ENCODE assay signal across 2 cellular contexts in the genomic region with DNA sequence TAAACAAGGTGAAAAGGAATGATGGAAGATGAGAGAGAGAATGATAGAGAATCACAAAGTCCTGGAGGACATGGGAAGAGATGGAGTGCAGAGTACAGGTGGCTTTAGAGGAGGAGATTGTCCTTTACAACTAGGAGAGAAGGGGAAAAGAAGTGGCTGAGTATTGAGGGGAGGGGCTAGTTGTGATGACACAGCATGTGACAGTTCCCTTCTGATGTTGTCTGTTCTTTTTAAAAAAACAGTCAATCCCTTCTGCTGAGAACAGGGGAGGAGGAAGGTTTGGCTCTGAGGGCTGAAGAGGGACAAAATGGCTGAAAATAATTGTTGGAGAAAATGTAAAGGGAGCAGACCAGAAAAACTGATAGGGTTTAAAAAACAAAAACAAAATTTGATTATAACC.
TF ChIP-seq lines count a peak whose summit lies in the region.

No MANE protein-coding gene starts in this region.

TF ChIP-seq in GM23338, 12 proteins besides CTCF, POLR2A, EP300 and RAD21 (continued from another document):
- TF ChIP-seq, protein P1, sequence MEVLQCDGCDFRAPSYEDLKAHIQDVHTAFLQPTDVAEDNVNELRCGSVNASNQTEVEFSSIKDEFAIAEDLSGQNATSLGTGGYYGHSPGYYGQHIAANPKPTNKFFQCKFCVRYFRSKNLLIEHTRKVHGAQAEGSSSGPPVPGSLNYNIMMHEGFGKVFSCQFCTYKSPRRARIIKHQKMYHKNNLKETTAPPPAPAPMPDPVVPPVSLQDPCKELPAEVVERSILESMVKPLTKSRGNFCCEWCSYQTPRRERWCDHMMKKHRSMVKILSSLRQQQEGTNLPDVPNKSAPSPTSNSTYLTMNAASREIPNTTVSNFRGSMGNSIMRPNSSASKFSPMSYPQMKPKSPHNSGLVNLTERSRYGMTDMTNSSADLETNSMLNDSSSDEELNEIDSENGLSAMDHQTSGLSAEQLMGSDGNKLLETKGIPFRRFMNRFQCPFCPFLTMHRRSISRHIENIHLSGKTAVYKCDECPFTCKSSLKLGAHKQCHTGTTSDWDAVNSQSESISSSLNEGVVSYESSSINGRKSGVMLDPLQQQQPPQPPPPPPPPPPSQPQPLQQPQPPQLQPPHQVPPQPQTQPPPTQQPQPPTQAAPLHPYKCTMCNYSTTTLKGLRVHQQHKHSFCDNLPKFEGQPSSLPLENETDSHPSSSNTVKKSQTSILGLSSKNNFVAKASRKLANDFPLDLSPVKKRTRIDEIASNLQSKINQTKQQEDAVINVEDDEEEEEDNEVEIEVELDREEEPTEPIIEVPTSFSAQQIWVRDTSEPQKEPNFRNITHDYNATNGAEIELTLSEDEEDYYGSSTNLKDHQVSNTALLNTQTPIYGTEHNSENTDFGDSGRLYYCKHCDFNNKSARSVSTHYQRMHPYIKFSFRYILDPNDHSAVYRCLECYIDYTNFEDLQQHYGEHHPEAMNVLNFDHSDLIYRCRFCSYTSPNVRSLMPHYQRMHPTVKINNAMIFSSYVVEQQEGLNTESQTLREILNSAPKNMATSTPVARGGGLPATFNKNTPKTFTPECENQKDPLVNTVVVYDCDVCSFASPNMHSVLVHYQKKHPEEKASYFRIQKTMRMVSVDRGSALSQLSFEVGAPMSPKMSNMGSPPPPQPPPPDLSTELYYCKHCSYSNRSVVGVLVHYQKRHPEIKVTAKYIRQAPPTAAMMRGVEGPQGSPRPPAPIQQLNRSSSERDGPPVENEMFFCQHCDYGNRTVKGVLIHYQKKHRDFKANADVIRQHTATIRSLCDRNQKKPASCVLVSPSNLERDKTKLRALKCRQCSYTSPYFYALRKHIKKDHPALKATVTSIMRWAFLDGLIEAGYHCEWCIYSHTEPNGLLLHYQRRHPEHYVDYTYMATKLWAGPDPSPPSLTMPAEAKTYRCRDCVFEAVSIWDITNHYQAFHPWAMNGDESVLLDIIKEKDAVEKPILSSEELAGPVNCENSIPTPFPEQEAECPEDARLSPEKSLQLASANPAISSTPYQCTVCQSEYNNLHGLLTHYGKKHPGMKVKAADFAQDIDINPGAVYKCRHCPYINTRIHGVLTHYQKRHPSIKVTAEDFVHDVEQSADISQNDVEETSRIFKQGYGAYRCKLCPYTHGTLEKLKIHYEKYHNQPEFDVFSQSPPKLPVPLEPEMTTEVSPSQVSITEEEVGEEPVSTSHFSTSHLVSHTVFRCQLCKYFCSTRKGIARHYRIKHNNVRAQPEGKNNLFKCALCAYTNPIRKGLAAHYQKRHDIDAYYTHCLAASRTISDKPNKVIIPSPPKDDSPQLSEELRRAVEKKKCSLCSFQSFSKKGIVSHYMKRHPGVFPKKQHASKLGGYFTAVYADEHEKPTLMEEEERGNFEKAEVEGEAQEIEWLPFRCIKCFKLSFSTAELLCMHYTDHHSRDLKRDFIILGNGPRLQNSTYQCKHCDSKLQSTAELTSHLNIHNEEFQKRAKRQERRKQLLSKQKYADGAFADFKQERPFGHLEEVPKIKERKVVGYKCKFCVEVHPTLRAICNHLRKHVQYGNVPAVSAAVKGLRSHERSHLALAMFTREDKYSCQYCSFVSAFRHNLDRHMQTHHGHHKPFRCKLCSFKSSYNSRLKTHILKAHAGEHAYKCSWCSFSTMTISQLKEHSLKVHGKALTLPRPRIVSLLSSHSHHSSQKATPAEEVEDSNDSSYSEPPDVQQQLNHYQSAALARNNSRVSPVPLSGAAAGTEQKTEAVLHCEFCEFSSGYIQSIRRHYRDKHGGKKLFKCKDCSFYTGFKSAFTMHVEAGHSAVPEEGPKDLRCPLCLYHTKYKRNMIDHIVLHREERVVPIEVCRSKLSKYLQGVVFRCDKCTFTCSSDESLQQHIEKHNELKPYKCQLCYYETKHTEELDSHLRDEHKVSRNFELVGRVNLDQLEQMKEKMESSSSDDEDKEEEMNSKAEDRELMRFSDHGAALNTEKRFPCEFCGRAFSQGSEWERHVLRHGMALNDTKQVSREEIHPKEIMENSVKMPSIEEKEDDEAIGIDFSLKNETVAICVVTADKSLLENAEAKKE (CRISPR knock-in tag; IDR thresholded peaks at IDR 0.05), result no peak
- TF ChIP-seq EZH2 (IDR thresholded peaks at IDR 0.05; ENCODE audit: low read depth, unreplicated experiment) (no peak), JUNB (IDR thresholded peaks at IDR 0.05; ENCODE audit: unreplicated experiment) (no peak), STAT1 (IDR thresholded peaks at IDR 0.05; ENCODE audit: unreplicated experiment) (no peak)
- TF ChIP-seq, protein P2, sequence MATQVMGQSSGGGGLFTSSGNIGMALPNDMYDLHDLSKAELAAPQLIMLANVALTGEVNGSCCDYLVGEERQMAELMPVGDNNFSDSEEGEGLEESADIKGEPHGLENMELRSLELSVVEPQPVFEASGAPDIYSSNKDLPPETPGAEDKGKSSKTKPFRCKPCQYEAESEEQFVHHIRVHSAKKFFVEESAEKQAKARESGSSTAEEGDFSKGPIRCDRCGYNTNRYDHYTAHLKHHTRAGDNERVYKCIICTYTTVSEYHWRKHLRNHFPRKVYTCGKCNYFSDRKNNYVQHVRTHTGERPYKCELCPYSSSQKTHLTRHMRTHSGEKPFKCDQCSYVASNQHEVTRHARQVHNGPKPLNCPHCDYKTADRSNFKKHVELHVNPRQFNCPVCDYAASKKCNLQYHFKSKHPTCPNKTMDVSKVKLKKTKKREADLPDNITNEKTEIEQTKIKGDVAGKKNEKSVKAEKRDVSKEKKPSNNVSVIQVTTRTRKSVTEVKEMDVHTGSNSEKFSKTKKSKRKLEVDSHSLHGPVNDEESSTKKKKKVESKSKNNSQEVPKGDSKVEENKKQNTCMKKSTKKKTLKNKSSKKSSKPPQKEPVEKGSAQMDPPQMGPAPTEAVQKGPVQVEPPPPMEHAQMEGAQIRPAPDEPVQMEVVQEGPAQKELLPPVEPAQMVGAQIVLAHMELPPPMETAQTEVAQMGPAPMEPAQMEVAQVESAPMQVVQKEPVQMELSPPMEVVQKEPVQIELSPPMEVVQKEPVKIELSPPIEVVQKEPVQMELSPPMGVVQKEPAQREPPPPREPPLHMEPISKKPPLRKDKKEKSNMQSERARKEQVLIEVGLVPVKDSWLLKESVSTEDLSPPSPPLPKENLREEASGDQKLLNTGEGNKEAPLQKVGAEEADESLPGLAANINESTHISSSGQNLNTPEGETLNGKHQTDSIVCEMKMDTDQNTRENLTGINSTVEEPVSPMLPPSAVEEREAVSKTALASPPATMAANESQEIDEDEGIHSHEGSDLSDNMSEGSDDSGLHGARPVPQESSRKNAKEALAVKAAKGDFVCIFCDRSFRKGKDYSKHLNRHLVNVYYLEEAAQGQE (IDR thresholded peaks at IDR 0.05; ENCODE audit: unreplicated experiment), result no peak

TF ChIP-seq in WTC11, 78 proteins besides CTCF, POLR2A, EP300 and RAD21 (continued from another document):
- TF ChIP-seq, protein P3, sequence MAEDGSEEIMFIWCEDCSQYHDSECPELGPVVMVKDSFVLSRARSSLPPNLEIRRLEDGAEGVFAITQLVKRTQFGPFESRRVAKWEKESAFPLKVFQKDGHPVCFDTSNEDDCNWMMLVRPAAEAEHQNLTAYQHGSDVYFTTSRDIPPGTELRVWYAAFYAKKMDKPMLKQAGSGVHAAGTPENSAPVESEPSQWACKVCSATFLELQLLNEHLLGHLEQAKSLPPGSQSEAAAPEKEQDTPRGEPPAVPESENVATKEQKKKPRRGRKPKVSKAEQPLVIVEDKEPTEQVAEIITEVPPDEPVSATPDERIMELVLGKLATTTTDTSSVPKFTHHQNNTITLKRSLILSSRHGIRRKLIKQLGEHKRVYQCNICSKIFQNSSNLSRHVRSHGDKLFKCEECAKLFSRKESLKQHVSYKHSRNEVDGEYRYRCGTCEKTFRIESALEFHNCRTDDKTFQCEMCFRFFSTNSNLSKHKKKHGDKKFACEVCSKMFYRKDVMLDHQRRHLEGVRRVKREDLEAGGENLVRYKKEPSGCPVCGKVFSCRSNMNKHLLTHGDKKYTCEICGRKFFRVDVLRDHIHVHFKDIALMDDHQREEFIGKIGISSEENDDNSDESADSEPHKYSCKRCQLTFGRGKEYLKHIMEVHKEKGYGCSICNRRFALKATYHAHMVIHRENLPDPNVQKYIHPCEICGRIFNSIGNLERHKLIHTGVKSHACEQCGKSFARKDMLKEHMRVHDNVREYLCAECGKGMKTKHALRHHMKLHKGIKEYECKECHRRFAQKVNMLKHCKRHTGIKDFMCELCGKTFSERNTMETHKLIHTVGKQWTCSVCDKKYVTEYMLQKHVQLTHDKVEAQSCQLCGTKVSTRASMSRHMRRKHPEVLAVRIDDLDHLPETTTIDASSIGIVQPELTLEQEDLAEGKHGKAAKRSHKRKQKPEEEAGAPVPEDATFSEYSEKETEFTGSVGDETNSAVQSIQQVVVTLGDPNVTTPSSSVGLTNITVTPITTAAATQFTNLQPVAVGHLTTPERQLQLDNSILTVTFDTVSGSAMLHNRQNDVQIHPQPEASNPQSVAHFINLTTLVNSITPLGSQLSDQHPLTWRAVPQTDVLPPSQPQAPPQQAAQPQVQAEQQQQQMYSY (CRISPR knock-in tag; IDR thresholded peaks at IDR 0.05), result no peak
- no peak for TF ChIP-seq CREM (CRISPR knock-in tag; IDR thresholded peaks at IDR 0.05)
- TF ChIP-seq, protein P4, sequence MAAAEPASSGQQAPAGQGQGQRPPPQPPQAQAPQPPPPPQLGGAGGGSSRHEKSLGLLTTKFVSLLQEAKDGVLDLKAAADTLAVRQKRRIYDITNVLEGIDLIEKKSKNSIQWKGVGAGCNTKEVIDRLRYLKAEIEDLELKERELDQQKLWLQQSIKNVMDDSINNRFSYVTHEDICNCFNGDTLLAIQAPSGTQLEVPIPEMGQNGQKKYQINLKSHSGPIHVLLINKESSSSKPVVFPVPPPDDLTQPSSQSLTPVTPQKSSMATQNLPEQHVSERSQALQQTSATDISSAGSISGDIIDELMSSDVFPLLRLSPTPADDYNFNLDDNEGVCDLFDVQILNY (CRISPR knock-in tag; IDR thresholded peaks at IDR 0.05), result no peak
- no peak for TF ChIP-seq ZNF232 (CRISPR knock-in tag; IDR thresholded peaks at IDR 0.05)
- TF ChIP-seq NR2C2 (CRISPR knock-in tag; IDR thresholded peaks at IDR 0.05), result no peak
- no peak for TF ChIP-seq NR1H2 (CRISPR knock-in tag; IDR thresholded peaks at IDR 0.05)
- TF ChIP-seq FOXK1 (CRISPR knock-in tag; IDR thresholded peaks at IDR 0.05), result no peak
- no peak for TF ChIP-seq OVOL2 (CRISPR knock-in tag; IDR thresholded peaks at IDR 0.05; ENCODE audit: borderline replicate concordance)
- no peak for TF ChIP-seq ZNF121 (CRISPR knock-in tag; IDR thresholded peaks at IDR 0.05)
- TF ChIP-seq TP53 (CRISPR knock-in tag; IDR thresholded peaks at IDR 0.05), result no peak
- TF ChIP-seq ZNF416 (CRISPR knock-in tag; IDR thresholded peaks at IDR 0.05), result no peak
- TF ChIP-seq PRRX2 (CRISPR knock-in tag; IDR thresholded peaks at IDR 0.05), result no peak
- TF ChIP-seq NFE2L1 (CRISPR knock-in tag; IDR thresholded peaks at IDR 0.05), result no peak
- TF ChIP-seq NR3C1 (CRISPR knock-in tag; conservative IDR thresholded peaks at IDR 0.05; ENCODE audit: low read depth), result no peak
- no peak for TF ChIP-seq MXD4 (CRISPR knock-in tag; IDR thresholded peaks at IDR 0.05; ENCODE audit: borderline replicate concordance)
- TF ChIP-seq, protein P5, sequence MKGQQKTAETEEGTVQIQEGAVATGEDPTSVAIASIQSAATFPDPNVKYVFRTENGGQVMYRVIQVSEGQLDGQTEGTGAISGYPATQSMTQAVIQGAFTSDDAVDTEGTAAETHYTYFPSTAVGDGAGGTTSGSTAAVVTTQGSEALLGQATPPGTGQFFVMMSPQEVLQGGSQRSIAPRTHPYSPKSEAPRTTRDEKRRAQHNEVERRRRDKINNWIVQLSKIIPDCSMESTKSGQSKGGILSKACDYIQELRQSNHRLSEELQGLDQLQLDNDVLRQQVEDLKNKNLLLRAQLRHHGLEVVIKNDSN (CRISPR knock-in tag; IDR thresholded peaks at IDR 0.05), result no peak
- TF ChIP-seq GTF2I (CRISPR knock-in tag; conservative IDR thresholded peaks at IDR 0.05), result no peak
